ENCODE assay signal across 9 cellular contexts in the genomic region with DNA sequence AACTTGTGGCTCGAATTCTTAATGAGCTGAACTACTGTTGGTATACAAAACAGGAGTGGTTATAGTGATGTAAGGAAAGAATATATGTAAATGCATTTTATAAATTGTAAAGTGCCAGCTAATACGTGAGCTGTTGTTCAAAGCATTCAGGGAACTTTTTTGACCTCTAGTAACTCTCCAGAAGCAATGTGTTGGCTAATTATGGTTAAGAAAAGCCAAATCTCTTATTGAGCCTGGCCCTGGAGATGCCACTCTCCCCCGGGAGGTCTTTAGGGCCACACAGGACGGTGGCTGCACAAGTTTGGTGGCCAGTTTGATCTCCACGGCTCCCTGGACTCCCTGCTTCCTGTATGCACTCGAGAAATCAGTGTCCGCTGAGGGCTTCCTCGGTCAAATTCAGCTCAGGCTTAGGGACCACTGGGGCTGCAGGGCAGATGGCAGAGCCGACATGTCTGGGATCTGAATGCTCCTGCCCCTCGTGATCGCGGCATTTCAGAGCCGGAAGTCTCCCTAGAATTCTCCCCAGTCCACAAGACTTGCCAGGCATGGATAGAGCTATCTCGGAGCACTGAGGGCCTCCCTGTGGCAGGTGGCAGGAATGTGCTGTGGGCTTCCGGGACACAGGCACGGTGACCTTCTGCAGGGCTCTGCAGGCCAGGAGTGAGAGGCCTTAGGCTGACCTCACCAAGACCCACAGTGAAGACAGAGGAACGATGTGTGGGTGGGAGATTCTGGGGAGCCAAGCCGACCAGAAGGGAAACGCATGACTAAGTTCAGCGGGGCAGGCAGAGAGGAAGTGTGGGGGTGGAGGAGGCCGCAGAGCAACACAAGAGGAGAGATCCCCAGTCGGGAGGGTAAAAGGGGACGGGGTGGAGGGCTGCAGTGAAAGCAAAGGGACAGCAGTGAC. TPM values are rescaled to one million over a fixed set of nuclear protein-coding genes. Genes with fewer than 3 reads are reported as not detected.
DNase-seq lines count a peak whose midpoint lies in the region; ATAC-seq lines count a peak whose summit lies in the region.
"Had no signal": no experiment of that assay in that cellular context is flagged by ENCODE, and none has a peak within 500 bp of the region (broad histone marks: within the 10 kb centered on the region; RNA-seq: fewer than 3 reads in every experiment).

No MANE protein-coding gene starts in this region.

- no peaks in the 10 kb centered on the region for H3K9me3 ChIP-seq in T-helper 17 cell (ENCODE audit: control insufficient read depth, low read length, poor library complexity, severe bottlenecking)
- H3K9me3 ChIP-seq: A549 had no signal

- peak; percentile 91 for ATAC-seq in activated CD4-positive, alpha-beta T cell treated with anti-CD3 and anti-CD28 coated beads for 36 hours
- ATAC-seq in T-helper 17 cell (peak; percentile 46), HG02981 (IDR thresholded peaks at IDR 0.05; ENCODE audit: unreplicated experiment) (no peak)
- peak; percentile 83 to 91 for ATAC-seq in natural killer cell treated with Interleukin-12 subunit alpha and Interleukin-12 subunit beta and Interleukin-15 and Interleukin-18, amount 100 ng/mL, for 72 hours

- no peaks in the 10 kb centered on the region for H3K9me3 Mint-ChIP-seq in activated CD4-positive, alpha-beta T cell treated with anti-CD3 and anti-CD28 coated beads for 36 hours (ENCODE audit: low read depth)
- H3K9me3 Mint-ChIP-seq in natural killer cell treated with Interleukin-12 subunit alpha and Interleukin-12 subunit beta and Interleukin-15 and Interleukin-18, amount 100 ng/mL, for 72 hours = no peaks in the 10 kb centered on the region

- POLR2A ChIA-PET in activated CD4-positive, alpha-beta T cell treated with anti-CD3 and anti-CD28 coated beads for 36 hours (lab: Charles Lee) = no interaction called here

- intact Hi-C loops in activated CD4-positive, alpha-beta T cell treated with anti-CD3 and anti-CD28 coated beads for 36 hours (cut with DNase I, micrococcal nuclease) = no loop called here

- H3K27ac Mint-ChIP-seq in activated CD4-positive, alpha-beta T cell treated with anti-CD3 and anti-CD28 coated beads for 36 hours = peak overlapping the region; percentile 61
- H3K27ac Mint-ChIP-seq in T-helper 17 cell = peak overlapping the region; percentile 83
- peak overlapping the region; percentile 53 to 85 for H3K27ac Mint-ChIP-seq in natural killer cell treated with Interleukin-12 subunit alpha and Interleukin-12 subunit beta and Interleukin-15 and Interleukin-18, amount 100 ng/mL, for 72 hours

- CTCF ChIA-PET in activated CD4-positive, alpha-beta T cell treated with anti-CD3 and anti-CD28 coated beads for 36 hours (lab: Charles Lee) = interaction anchor here (1.3 kb wide), 1 partner anchor 103 kb away, joined by 3 read pairs; no protein-coding TSS in a partner anchor

- no peaks in the 10 kb centered on the region for H3K27me3 Mint-ChIP-seq in activated CD4-positive, alpha-beta T cell treated with anti-CD3 and anti-CD28 coated beads for 36 hours
- no peaks in the 10 kb centered on the region for H3K27me3 Mint-ChIP-seq in T-helper 17 cell
- H3K27me3 Mint-ChIP-seq in natural killer cell treated with Interleukin-12 subunit alpha and Interleukin-12 subunit beta and Interleukin-15 and Interleukin-18, amount 100 ng/mL, for 72 hours = no peaks in the 10 kb centered on the region

- H3K4me3 Mint-ChIP-seq in activated CD4-positive, alpha-beta T cell treated with anti-CD3 and anti-CD28 coated beads for 36 hours = peak overlapping the region; percentile 2
- H3K4me3 Mint-ChIP-seq in T-helper 17 cell = peak overlapping the region; percentile 82
- H3K4me3 Mint-ChIP-seq in natural killer cell treated with Interleukin-12 subunit alpha and Interleukin-12 subunit beta and Interleukin-15 and Interleukin-18, amount 100 ng/mL, for 72 hours = peak overlapping the region; percentile 79

- DNase-seq in activated CD4-positive, alpha-beta T cell treated with anti-CD3 and anti-CD28 coated beads for 36 hours = peak; percentile 75
- DNase-seq in activated CD4-positive, alpha-beta T cell treated with anti-CD3 and anti-CD28 coated beads for 1 hour = no peak
- DNase-seq in T-helper 17 cell (no peak), ecto neural progenitor cell (ENCODE audit: low spot score) (peak; percentile 65), NCI-H1417 (lab: John Stamatoyannopoulos, UW) (no peak), DMS 273 treated with DMSO at 0.1 percent for 48 hours (lab: John Stamatoyannopoulos, UW) (no peak)
- DNase-seq in natural killer cell treated with Interleukin-12 subunit alpha and Interleukin-12 subunit beta and Interleukin-15 and Interleukin-18, amount 100 ng/mL, for 72 hours (ENCODE audit: low spot score) = peak; percentile 78

- peaks cover 17% of the 10 kb centered on the region for H3K36me3 Mint-ChIP-seq in activated CD4-positive, alpha-beta T cell treated with anti-CD3 and anti-CD28 coated beads for 36 hours (ENCODE audit: low read depth)
- H3K36me3 Mint-ChIP-seq in T-helper 17 cell (ENCODE audit: low read depth) = no peaks in the 10 kb centered on the region
- peaks cover 5% of the 10 kb centered on the region for H3K36me3 Mint-ChIP-seq in natural killer cell treated with Interleukin-12 subunit alpha and Interleukin-12 subunit beta and Interleukin-15 and Interleukin-18, amount 100 ng/mL, for 72 hours

- peaks cover 13% of the 10 kb centered on the region for H3K4me1 Mint-ChIP-seq in activated CD4-positive, alpha-beta T cell treated with anti-CD3 and anti-CD28 coated beads for 36 hours
- H3K4me1 Mint-ChIP-seq in T-helper 17 cell = peaks cover 14% of the 10 kb centered on the region
- H3K4me1 Mint-ChIP-seq in natural killer cell treated with Interleukin-12 subunit alpha and Interleukin-12 subunit beta and Interleukin-15 and Interleukin-18, amount 100 ng/mL, for 72 hours (ENCODE audit: low read depth in 2 of 2) = peaks cover 14 to 24% of the 10 kb centered on the region in 2 donors

RNA-seq across cellular contexts. Expression of a gene that starts 18.6 kb away (rescaled TPM):
- total RNA-seq in activated CD4-positive, alpha-beta T cell treated with anti-CD3 and anti-CD28 coated beads for 36 hours = under 1 TPM; 0.69 to 0.72 TPM
- total RNA-seq in T-helper 17 cell = under 1 TPM; 0.31 to 0.52 TPM
- under 1 TPM; 0.59 to 0.84 TPM for total RNA-seq in natural killer cell treated with Interleukin-12 subunit alpha and Interleukin-12 subunit beta and Interleukin-15 and Interleukin-18, amount 100 ng/mL, for 72 hours

Comparison
In these comparisons a context has a peak if more than half of its experiments do, and no peak if none do; other contexts are left out.
1. DNase-seq: peak in activated CD4-positive, alpha-beta T cell treated with anti-CD3 and anti-CD28 coated beads for 36 hours (single experiment), ecto neural progenitor cell (single experiment) and natural killer cell treated with Interleukin-12 subunit alpha and Interleukin-12 subunit beta and Interleukin-15 and Interleukin-18, amount 100 ng/mL, for 72 hours (single experiment); none in activated CD4-positive, alpha-beta T cell treated with anti-CD3 and anti-CD28 coated beads for 1 hour (single experiment), T-helper 17 cell (0 of 3), NCI-H1417 (0 of 3) and DMS 273 treated with DMSO at 0.1 percent for 48 hours (single experiment).
2. H3K4me3 Mint-ChIP-seq: peak in every context shown above with its lines; median percentile 82 in T-helper 17 cell; 79 in natural killer cell treated with Interleukin-12 subunit alpha and Interleukin-12 subunit beta and Interleukin-15 and Interleukin-18, amount 100 ng/mL, for 72 hours; 2 in activated CD4-positive, alpha-beta T cell treated with anti-CD3 and anti-CD28 coated beads for 36 hours.
3. Peak in every context shown above with its lines, with median percentiles within 50 percentile points of each other: H3K27ac Mint-ChIP-seq.